Comparison of ENCODE assay signal across 26 cellular contexts in the genomic region with DNA sequence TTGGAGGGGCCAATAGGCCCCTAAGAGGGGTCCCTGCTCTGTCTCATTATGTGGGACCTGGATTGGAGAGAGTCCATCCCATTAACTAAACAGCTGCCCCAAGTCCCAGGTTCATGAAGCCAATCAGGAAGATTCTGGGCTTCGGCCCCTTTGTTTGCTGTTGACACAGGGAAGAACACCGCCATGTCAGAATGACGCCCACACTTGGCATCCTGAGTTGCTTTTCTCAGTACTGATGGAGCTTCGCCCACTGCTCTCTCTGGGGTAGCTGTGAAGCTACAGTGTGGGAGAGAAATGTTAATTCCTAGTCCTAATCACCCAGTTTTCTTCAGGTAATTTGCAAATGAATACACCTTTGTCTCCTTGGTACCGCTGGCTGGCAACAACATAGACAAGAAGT.
"Had no signal": no experiment of that assay in that cellular context is flagged by ENCODE, and none has a peak within 500 bp of the region (broad histone marks: within the 10 kb centered on the region; RNA-seq: fewer than 3 reads in every experiment).

No MANE protein-coding gene starts in this region.

- H3K4me1 Mint-ChIP-seq: activated B cell treated with CpG ODN at 0.5 μM for 24 hours; activated naive CD4-positive, alpha-beta T cell treated with anti-CD3 and anti-CD28 coated beads, Interleukin-2, amount 10 ng/mL, durations not matched to agents 7 days and 5 days; mesothelial cell of epicardium; naive B cell; stimulated activated naive B cell treated with anti-CD40 and anti-IgM and Interleukin-4, amounts not matched to agents 10 μg/mL and 1 μg/mL and 100 μg/mL, for 72 hours had no signal

- ATAC-seq: foreskin keratinocyte; left colon; psoas muscle; stimulated activated naive B cell treated with anti-CD40 and anti-IgM and Interleukin-4, amounts not matched to agents 10 μg/mL and 1 μg/mL and 100 μg/mL, for 72 hours had no signal

- H3K27ac Mint-ChIP-seq: activated B cell treated with CpG ODN at 0.5 μM for 24 hours; activated naive CD4-positive, alpha-beta T cell treated with anti-CD3 and anti-CD28 coated beads, Interleukin-2, amount 10 ng/mL, durations not matched to agents 7 days and 5 days; activated T-cell treated with anti-CD3 and anti-CD28 coated beads, Interleukin-2, amount 50 U/mL, for 24 hours; mesothelial cell of epicardium; naive B cell; nephron progenitor cell; stimulated activated naive B cell treated with anti-CD40 and anti-IgM and Interleukin-4, amounts not matched to agents 10 μg/mL and 1 μg/mL and 100 μg/mL, for 72 hours; T-helper 2 cell treated with Interferon-gamma antibody and Interleukin-4, amounts not matched to agents 5 μg/mL and 100 μg/mL, for 36 hours had no signal

- H3K4me3 ChIP-seq: esophagus muscularis mucosa, psoas muscle, right atrium auricular region, smooth muscle cell, suprapubic skin, tibial nerve had no signal

- H3K27me3 Mint-ChIP-seq: activated B cell treated with CpG ODN at 0.5 μM for 24 hours had no signal

- H3K79me2 ChIP-seq: parathyroid adenoma had no signal

- DNase-seq: activated B cell treated with CpG ODN at 0.5 μM for 24 hours; activated CD4-positive, alpha-beta T cell treated with anti-CD3 and anti-CD28 coated beads, Interleukin-2, amount 50 U/mL, for 4 hours; activated gamma-delta T cell; activated naive CD4-positive, alpha-beta T cell treated with anti-CD3 and anti-CD28 coated beads, Interleukin-2, amount 10 ng/mL, durations not matched to agents 7 days and 5 days; activated T-cell treated with anti-CD3 and anti-CD28 coated beads, Interleukin-2, amount 50 U/mL, for 24 hours; amniotic stem cell; brain microvascular endothelial cell; foreskin keratinocyte; kidney; left colon; naive B cell; nephron progenitor cell; psoas muscle; stimulated activated CD4-positive, alpha-beta T cell treated with anti-CD3 and anti-CD28 coated beads, Interleukin-1b, Interleukin-23, amount 100 ng/mL, for 48 hours; stimulated activated CD4-positive, alpha-beta T cell treated with anti-CD3 and anti-CD28 coated beads, Interleukin-4, amount 100 ng/mL, for 4 hours; stimulated activated CD8-positive, alpha-beta memory T cell treated with anti-CD3 and anti-CD28 coated beads, Interleukin-4, amount 100 ng/mL, for 48 hours; stimulated activated naive B cell treated with anti-CD40 and anti-IgM and Interleukin-4, amounts not matched to agents 10 μg/mL and 1 μg/mL and 100 μg/mL, for 72 hours; T-helper 1 cell had no signal

- H3K36me3 ChIP-seq: brain microvascular endothelial cell, esophagus muscularis mucosa, right atrium auricular region, suprapubic skin, tibial nerve had no signal

- H3K27ac ChIP-seq: brain microvascular endothelial cell, esophagus muscularis mucosa, foreskin keratinocyte, parathyroid adenoma, psoas muscle, right atrium auricular region, suprapubic skin, tibial nerve had no signal

- H3K4me1 ChIP-seq: esophagus muscularis mucosa, foreskin keratinocyte, parathyroid adenoma, psoas muscle, right atrium auricular region, suprapubic skin, tibial nerve had no signal

- H3K4me3 Mint-ChIP-seq: activated B cell treated with CpG ODN at 0.5 μM for 24 hours; activated naive CD4-positive, alpha-beta T cell treated with anti-CD3 and anti-CD28 coated beads, Interleukin-2, amount 10 ng/mL, durations not matched to agents 7 days and 5 days; activated T-cell treated with anti-CD3 and anti-CD28 coated beads, Interleukin-2, amount 50 U/mL, for 24 hours; mesothelial cell of epicardium; naive B cell; nephron progenitor cell; stimulated activated naive B cell treated with anti-CD40 and anti-IgM and Interleukin-4, amounts not matched to agents 10 μg/mL and 1 μg/mL and 100 μg/mL, for 72 hours; T-helper 2 cell treated with Interferon-gamma antibody and Interleukin-4, amounts not matched to agents 5 μg/mL and 100 μg/mL, for 36 hours had no signal

- H3K36me3 Mint-ChIP-seq: activated naive CD4-positive, alpha-beta T cell treated with anti-CD3 and anti-CD28 coated beads, Interleukin-2, amount 10 ng/mL, durations not matched to agents 7 days and 5 days; mesothelial cell of epicardium; stimulated activated naive B cell treated with anti-CD40 and anti-IgM and Interleukin-4, amounts not matched to agents 10 μg/mL and 1 μg/mL and 100 μg/mL, for 72 hours had no signal

- H3K27me3 ChIP-seq: brain microvascular endothelial cell, esophagus muscularis mucosa, foreskin keratinocyte, right atrium auricular region, suprapubic skin, tibial nerve had no signal

- H2AFZ ChIP-seq: parathyroid adenoma had no signal

- H3K4me2 ChIP-seq: smooth muscle cell had no signal

- H3K9ac ChIP-seq: parathyroid adenoma had no signal
